Comparison of ENCODE assay signal across 13 cellular contexts in the genomic region with DNA sequence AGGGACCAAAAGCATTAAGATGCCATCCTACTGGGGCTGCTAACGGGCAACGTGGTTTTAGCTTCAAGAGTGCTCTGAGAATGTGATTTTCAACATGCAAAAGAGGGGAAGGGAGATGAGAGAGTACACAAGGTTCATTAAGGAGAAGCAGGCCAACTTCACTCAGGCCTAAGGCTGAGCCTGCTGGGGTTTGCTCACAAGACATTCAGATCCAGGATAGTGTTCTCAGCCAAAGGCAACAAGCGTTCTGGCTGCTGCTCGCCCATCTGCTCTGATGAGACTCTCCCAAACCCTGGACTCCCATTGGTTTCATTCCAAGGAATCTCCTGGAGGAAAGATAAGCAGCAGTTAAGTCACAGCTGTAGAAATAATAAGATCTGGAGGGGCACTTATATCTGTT. TPM values are rescaled to one million over a fixed set of nuclear protein-coding genes. Genes with fewer than 3 reads are reported as not detected.
A peak's percentile ranks its signal among the peaks of the same experiment; 100 is the strongest.
DNase-seq lines count a peak whose midpoint lies in the region; ATAC-seq, FAIRE-seq and TF ChIP-seq lines count a peak whose summit lies in the region.
"Had no signal": no experiment of that assay in that cellular context is flagged by ENCODE, and none has a peak within 500 bp of the region (broad histone marks: within the 10 kb centered on the region; RNA-seq: fewer than 3 reads in every experiment).

No MANE protein-coding gene starts in this region.

- H3K27me3 ChIP-seq in Panc1 (ENCODE audit: control insufficient read depth, insufficient read depth, low read length): no peaks in the 10 kb centered on the region
- H3K27me3 ChIP-seq: dorsolateral prefrontal cortex, Peyer's patch had no signal

- intact Hi-C loops in Panc1 (cut with micrococcal nuclease; ENCODE audit: unreplicated experiment): no loop called here
- intact Hi-C loops in activated CD8-positive, alpha-beta T cell treated with anti-CD3 and anti-CD28 coated beads for 36 hours (cut with micrococcal nuclease): no loop called here
- intact Hi-C loops in CD14-positive monocyte (cut with micrococcal nuclease): loop anchor here (5.0 kb wide), 2 partner anchors 34 to 44 kb away; partner anchors contain the start of gene ADORA2A (in 1 of the 2)

- no peaks in the 10 kb centered on the region for H3K27me3 Mint-ChIP-seq in activated CD8-positive, alpha-beta T cell treated with anti-CD3 and anti-CD28 coated beads for 36 hours
- peaks cover 0 to 2% (median 0%) of the 10 kb centered on the region in 3 donors for H3K27me3 Mint-ChIP-seq in CD14-positive monocyte (ENCODE audit: low read depth in 3 of 3)
- H3K27me3 Mint-ChIP-seq: naive thymus-derived CD4-positive, alpha-beta T cell had no signal

- H3K36me3 ChIP-seq in Panc1 (ENCODE audit: control insufficient read depth, insufficient read depth, low read length): no peaks in the 10 kb centered on the region
- H3K36me3 ChIP-seq: Peyer's patch had no signal

- no peak overlapping the region for H3K4me3 ChIP-seq in Panc1 (ENCODE audit: low read depth in 2 of 2, low read length in 2 of 2)
- H3K4me3 ChIP-seq: dorsolateral prefrontal cortex, Peyer's patch had no signal

- H3K4me1 Mint-ChIP-seq in activated CD8-positive, alpha-beta T cell treated with anti-CD3 and anti-CD28 coated beads for 36 hours (ENCODE audit: low read depth): peaks cover 4% of the 10 kb centered on the region
- peaks cover 55% of the 10 kb centered on the region for H3K4me1 Mint-ChIP-seq in CD14-positive monocyte

- H3K27ac Mint-ChIP-seq in activated CD8-positive, alpha-beta T cell treated with anti-CD3 and anti-CD28 coated beads for 36 hours: no peak overlapping the region
- H3K27ac Mint-ChIP-seq in CD14-positive monocyte: peak overlapping the region in 1 of 7 donors; percentile 61
- H3K27ac Mint-ChIP-seq: activated T-cell treated with anti-CD3 and anti-CD28 coated beads, Interleukin-2, amount 50 U/mL, for 72 hours; naive thymus-derived CD4-positive, alpha-beta T cell had no signal

- peak; percentile 61 for FAIRE-seq in urothelium cell line (lab: Jason Lieb, UNC)

- POLR2A ChIA-PET in Panc1 (lab: Charles Lee): no interaction called here
- POLR2A ChIA-PET in activated CD8-positive, alpha-beta T cell treated with anti-CD3 and anti-CD28 coated beads for 36 hours (lab: Charles Lee): interaction anchor here (0.9 to 1.6 kb wide), 3 partner anchors 8 to 47 kb away, joined by 3 read pairs; no protein-coding TSS in a partner anchor

- TF ChIP-seq CTCF in Panc1 (IDR thresholded peaks at IDR 0.05) (no peak), CD14-positive monocyte (IDR thresholded peaks at IDR 0.05) (no peak)
- no peak for TF ChIP-seq CTCF in activated CD8-positive, alpha-beta T cell treated with anti-CD3 and anti-CD28 coated beads for 36 hours (IDR thresholded peaks at IDR 0.05)

- H3K4me3 Mint-ChIP-seq in activated CD8-positive, alpha-beta T cell treated with anti-CD3 and anti-CD28 coated beads for 36 hours: no peak overlapping the region
- no peak overlapping the region for H3K4me3 Mint-ChIP-seq in CD14-positive monocyte
- H3K4me3 Mint-ChIP-seq: activated T-cell treated with anti-CD3 and anti-CD28 coated beads, Interleukin-2, amount 50 U/mL, for 72 hours; naive thymus-derived CD4-positive, alpha-beta T cell had no signal

- H3K4me1 ChIP-seq in Panc1 (ENCODE audit: control insufficient read depth, insufficient read depth, low read length): peaks cover 5% of the 10 kb centered on the region; the same call in 1 of the 2 replicates

- 0 out of 2 replicates have a peak overlapping the region, but pooled peaks have one; percentile 4 for H3K27ac ChIP-seq in Panc1 (ENCODE audit: low read length)
- H3K27ac ChIP-seq: Peyer's patch had no signal

- no peaks in the 10 kb centered on the region for H3K9me3 ChIP-seq in Panc1 (ENCODE audit: control insufficient read depth, insufficient read depth, low read depth, low read length)
- H3K9me3 ChIP-seq: Peyer's patch had no signal

- no peak for DNase-seq in Panc1 (ENCODE audit: low read depth, low spot score)
- peak; percentile 12 for DNase-seq in fibroblast of gingiva (ENCODE audit: low read depth)
- peak; percentile 33 for DNase-seq in mucosa of gallbladder (ENCODE audit: low spot score)
- no peak for DNase-seq in urothelium cell line (ENCODE audit: low spot score)
- DNase-seq in activated CD8-positive, alpha-beta T cell treated with anti-CD3 and anti-CD28 coated beads for 36 hours: no peak
- DNase-seq in effector CD4-positive, alpha-beta T cell: no peak
- no peak for DNase-seq in CD14-positive monocyte (ENCODE audit: low spot score)
- DNase-seq: activated T-cell treated with anti-CD3 and anti-CD28 coated beads, Interleukin-2, amount 50 U/mL, for 72 hours; naive thymus-derived CD4-positive, alpha-beta T cell; NCI-H2029 treated with DMSO at 0.1 percent for 48 hours; Peyer's patch; stimulated activated CD4-positive, alpha-beta T cell treated with anti-CD3 and anti-CD28 coated beads, Interleukin-4, amount 100 ng/mL, for 1 hour had no signal

- no peak for ATAC-seq in Panc1
- no peak for ATAC-seq in activated CD8-positive, alpha-beta T cell treated with anti-CD3 and anti-CD28 coated beads for 36 hours
- ATAC-seq: activated T-cell treated with anti-CD3 and anti-CD28 coated beads, Interleukin-2, amount 50 U/mL, for 72 hours; naive thymus-derived CD4-positive, alpha-beta T cell had no signal

- in situ Hi-C loops in Panc1 (cut with HindIII; ENCODE audit: low pct_unique_long_range_greater_than_20kb, low sequenced_read_pairs): no loop called here

- peaks cover 3% of the 10 kb centered on the region for H3K9me3 Mint-ChIP-seq in activated CD8-positive, alpha-beta T cell treated with anti-CD3 and anti-CD28 coated beads for 36 hours
- H3K9me3 Mint-ChIP-seq in CD14-positive monocyte: peaks cover 0 to 5% (median 4%) of the 10 kb centered on the region in 7 donors
- H3K9me3 Mint-ChIP-seq: activated T-cell treated with anti-CD3 and anti-CD28 coated beads, Interleukin-2, amount 50 U/mL, for 72 hours had no signal

- no TSS peak for BruUV-seq in Panc1 (replicated peaks; lab: Mats Ljungman, UMichigan)

- peaks cover 2% of the 10 kb centered on the region for H3K36me3 Mint-ChIP-seq in activated CD8-positive, alpha-beta T cell treated with anti-CD3 and anti-CD28 coated beads for 36 hours (ENCODE audit: low read depth)
- peaks cover 1 to 2% of the 10 kb centered on the region in 2 donors for H3K36me3 Mint-ChIP-seq in CD14-positive monocyte
- H3K36me3 Mint-ChIP-seq: naive thymus-derived CD4-positive, alpha-beta T cell had no signal

- CTCF ChIA-PET in Panc1 (lab: Charles Lee): no interaction called here
- CTCF ChIA-PET in activated CD8-positive, alpha-beta T cell treated with anti-CD3 and anti-CD28 coated beads for 36 hours (lab: Charles Lee): interaction anchor here (0.7 kb wide), 1 partner anchor 51 kb away, joined by 4 read pairs; no protein-coding TSS in a partner anchor

RNA-seq across cellular contexts. Expression of gene UPB1, which starts 23.6 kb away (rescaled TPM):
- total RNA-seq in Panc1 (2021; ENCODE audit: unreplicated experiment): 0.10 TPM
- polyA plus RNA-seq in Panc1 (2012; ENCODE audit: insufficient read length): not detected
- 0.83 TPM for total RNA-seq in mucosa of gallbladder
- under 1 TPM; 0.16 to 0.49 TPM for total RNA-seq in activated CD8-positive, alpha-beta T cell treated with anti-CD3 and anti-CD28 coated beads for 36 hours
- under 1 TPM in 1 of 2 donors, not detected in 1; 0.17 TPM for polyA plus RNA-seq in CD14-positive monocyte

RNA-seq across cellular contexts. Expression of gene ADORA2A, which starts 44.2 kb away (rescaled TPM):
- total RNA-seq in Panc1 (2021; ENCODE audit: unreplicated experiment) (11.5 TPM), mucosa of gallbladder (4.1 TPM)
- 8.2 TPM for polyA plus RNA-seq in Panc1 (2012; ENCODE audit: insufficient read length)
- total RNA-seq in activated CD8-positive, alpha-beta T cell treated with anti-CD3 and anti-CD28 coated beads for 36 hours: 10 to 100 TPM; 41.4 to 42.9 TPM
- polyA plus RNA-seq in CD14-positive monocyte: 1 to 10 TPM; 5.8 to 6.5 TPM

Comparison
In these comparisons a context has a peak if more than half of its experiments do, and no peak if none do; other contexts are left out.
1. DNase-seq: peak in fibroblast of gingiva (single experiment) and mucosa of gallbladder (single experiment); none in Panc1 (single experiment), urothelium cell line (single experiment), activated CD8-positive, alpha-beta T cell treated with anti-CD3 and anti-CD28 coated beads for 36 hours (single experiment), effector CD4-positive, alpha-beta T cell (single experiment) and CD14-positive monocyte (single experiment).
2. intact Hi-C loops: an anchor here in CD14-positive monocyte (5.0 kb wide); none called in Panc1 and activated CD8-positive, alpha-beta T cell treated with anti-CD3 and anti-CD28 coated beads for 36 hours.